Comparison of ENCODE assay signal across 8 cellular contexts in genomic region chr5:61306531-61307195, GRCh38. TPM values are rescaled to one million over a fixed set of nuclear protein-coding genes. Genes with fewer than 3 reads are reported as not detected.
A peak's percentile ranks its signal among the peaks of the same experiment; 100 is the strongest.
DNase-seq lines count a peak whose midpoint lies in the region; ATAC-seq, FAIRE-seq and TF ChIP-seq lines count a peak whose summit lies in the region.

No MANE protein-coding gene starts in this region.

- TF ChIP-seq RAD21 in A549 (conservative IDR thresholded peaks at IDR 0.05 in 1 of 2, IDR thresholded peaks at IDR 0.05 in 1 of 2) = no peak

- ATAC-seq in A549 (peak in 1 of 2 experiments; percentile 40; a peak in 3 of 6 replicates), GM19035 (IDR thresholded peaks at IDR 0.05; ENCODE audit: unreplicated experiment) (peak; percentile 85), HG03469 (IDR thresholded peaks at IDR 0.05; ENCODE audit: unreplicated experiment) (peak; percentile 71), left lobe of liver (no peak)

- H3K4me3 ChIP-seq in A549 (no peak overlapping the region), bronchial epithelial cell (ENCODE audit: low read depth, low read length) (no peak overlapping the region), ascending aorta (no peak overlapping the region), stomach (no peak overlapping the region)

- peaks cover 69% of the 10 kb centered on the region for H3K4me1 ChIP-seq in A549
- peaks cover 0 to 14% of the 10 kb centered on the region in 2 donors for H3K4me1 ChIP-seq in ascending aorta
- peaks cover 10 to 44% (median 23%) of the 10 kb centered on the region in 4 donors for H3K4me1 ChIP-seq in stomach

- DNase-seq in A549 (ENCODE audit: low read depth in 1 of 2, low spot score in 1 of 2) (peak in 1 of 2 experiments; percentile 77), bronchial epithelial cell (ENCODE audit: low read depth) (peak; percentile 84), left lobe of liver (ENCODE audit: low spot score) (no peak), NCI-H748 treated with DMSO at 0.1 percent for 48 hours (lab: John Stamatoyannopoulos, UW) (no peak), ascending aorta (ENCODE audit: low spot score in 2 of 2) (no peak), stomach (no peak)

- TF ChIP-seq CTCF in A549 (IDR thresholded peaks at IDR 0.05) (no peak), bronchial epithelial cell (IDR thresholded peaks at IDR 0.05; ENCODE audit: insufficient read depth, low read length, severe bottlenecking) (no peak), ascending aorta (IDR thresholded peaks at IDR 0.05) (no peak), stomach (IDR thresholded peaks at IDR 0.05) (no peak)

- TF ChIP-seq EP300 in A549 (IDR thresholded peaks at IDR 0.05) = no peak
- no peak for TF ChIP-seq EP300 in stomach (IDR thresholded peaks at IDR 0.05)

- CTCF ChIA-PET in A549 (lab: Yijun Ruan, JAX) = interaction anchor here (0.5 to 1.6 kb wide), 3 partner anchors 14 to 140 kb away, joined by 3 to 13 read pairs (median 5); no protein-coding TSS in a partner anchor

- FAIRE-seq in A549 (lab: Jason Lieb, UNC) (no peak), bronchial epithelial cell (lab: Jason Lieb, UNC) (peak; percentile 36)

- H3K4me2 ChIP-seq in A549 = peak overlapping the region; percentile 94

- POLR2A ChIA-PET in A549 (lab: Yijun Ruan, JAX) = interaction anchor here (6.6 kb wide), 1 partner anchor 24 kb away, joined by 124 read pairs; the partner anchor contains the start of gene ZSWIM6

- WGBS in A549 (ENCODE audit: missing lambda C conversion rate) = 31% methylated on average over 5 of the region's 5 CpGs
- 81 to 90% (median 81%) methylated on average over 5 of the region's 5 CpGs for WGBS in stomach, 5 donors

- peak overlapping the region; percentile 55 to 88 for H3K27ac ChIP-seq in A549
- no peak overlapping the region for H3K27ac ChIP-seq in ascending aorta
- H3K27ac ChIP-seq in stomach = no peak overlapping the region

- H3K27me3 ChIP-seq in bronchial epithelial cell (ENCODE audit: control insufficient read depth, insufficient read depth, low read length) = no peaks in the 10 kb centered on the region
- H3K27me3 ChIP-seq in ascending aorta = no peaks in the 10 kb centered on the region
- no peaks in the 10 kb centered on the region for H3K27me3 ChIP-seq in stomach

- no peak for TF ChIP-seq POLR2A in A549 (IDR thresholded peaks at IDR 0.05; ENCODE audit: low read length)
- TF ChIP-seq POLR2A in stomach (IDR thresholded peaks at IDR 0.05) = no peak

- H3K36me3 ChIP-seq in bronchial epithelial cell (ENCODE audit: control insufficient read depth, insufficient read depth, low read length) = no peaks in the 10 kb centered on the region
- no peaks in the 10 kb centered on the region for H3K36me3 ChIP-seq in ascending aorta
- no peaks in the 10 kb centered on the region for H3K36me3 ChIP-seq in stomach

- intact Hi-C loops in ascending aorta (cut with DNase I) (no loop called here), stomach (cut with DNase I; ENCODE audit: low total_unique reads) (no loop called here)

- no peaks in the 10 kb centered on the region for H3K9me3 ChIP-seq in A549
- no peaks in the 10 kb centered on the region for H3K9me3 ChIP-seq in ascending aorta
- H3K9me3 ChIP-seq in stomach = no peaks in the 10 kb centered on the region

TF ChIP-seq in A549, 52 proteins besides CTCF, POLR2A, EP300 and RAD21:
- TF ChIP-seq FOSL2 (IDR thresholded peaks at IDR 0.05) = no peak
- peak; percentile 82 for TF ChIP-seq FOSL2 (CRISPR knock-in tag; IDR thresholded peaks at IDR 0.05)
- peak; percentile 87 for TF ChIP-seq MAFK (IDR thresholded peaks at IDR 0.05; ENCODE audit: partially characterized antibody)
- TF ChIP-seq, protein P1, sequence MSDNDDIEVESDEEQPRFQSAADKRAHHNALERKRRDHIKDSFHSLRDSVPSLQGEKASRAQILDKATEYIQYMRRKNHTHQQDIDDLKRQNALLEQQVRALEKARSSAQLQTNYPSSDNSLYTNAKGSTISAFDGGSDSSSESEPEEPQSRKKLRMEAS (IDR thresholded peaks at IDR 0.05) = 0 out of 2 replicates have a peak, but pooled peaks have one; percentile 27
- no peak for TF ChIP-seq NR3C1 (IDR thresholded peaks at IDR 0.05)
- no peak for TF ChIP-seq JUNB (IDR thresholded peaks at IDR 0.05)

RNA-seq across cellular contexts. Expression of gene ZSWIM6, which starts 25.4 kb away (rescaled TPM):
- polyA plus RNA-seq in A549 (2011; rRNA removed) (18.0 and 20.9 TPM in 2 replicates), A549 (2017; fragmentation: RNase III; extraction: RNeasy Plus Mini Kit Qiagen cat#74134 plus additional on column Dnase treatment) (8.4 to 9.6 TPM (median 8.9 TPM) in 3 replicates), stomach (1 to 10 TPM; 2.9 to 4.6 (median 4.3) TPM)
- 8.2 and 11.4 TPM in 2 replicates for polyA plus RNA-seq in A549 (2012; cell fraction: cytosol; rRNA removed)
- 21.7 and 23.7 TPM in 2 replicates for polyA plus RNA-seq in A549 (2012; cell fraction: nucleus; rRNA removed)
- polyA minus RNA-seq in A549 (2011; rRNA and poly(A)+ RNA removed) = 43.5 and 50.0 TPM in 2 replicates
- total RNA-seq in bronchial epithelial cell (5.6 and 5.8 TPM in 2 replicates), left lobe of liver (2.9 TPM), ascending aorta (8.8 TPM), stomach (10 to 100 TPM; 14.5 to 39.3 (median 24.8) TPM)

Comparison
In these comparisons a context has a peak if more than half of its experiments do, and no peak if none do; other contexts are left out.
1. H3K27ac ChIP-seq: peak in A549 (2 of 2); none in ascending aorta (0 of 2) and stomach (0 of 5).